20 cellular contexts compared by ENCODE assay signal in genomic region chr2:1609040-1609439, GRCh38.
"Had no signal": no experiment of that assay in that cellular context is flagged by ENCODE, and none has a peak within 500 bp of the region (broad histone marks: within the 10 kb centered on the region; RNA-seq: fewer than 3 reads in every experiment).

No MANE protein-coding gene starts in this region.

- H3K9me3 ChIP-seq: body of pancreas, heart left ventricle, right lobe of liver, tibial nerve had no signal

- DNase-seq: activated CD4-positive, alpha-beta T cell treated with anti-CD3 and anti-CD28 coated beads, Interleukin-2, amount 10 ng/mL, durations not matched to agents 7 days and 5 days; activated CD4-positive, CD25-positive, alpha-beta regulatory T cell treated with anti-CD3 and anti-CD28 coated beads, Interleukin-2, amount 50 U/mL, for 72 hours; activated CD8-positive, alpha-beta memory T cell treated with anti-CD3 and anti-CD28 coated beads, Interleukin-2, amount 10 ng/mL, durations not matched to agents 7 days and 5 days; activated CD8-positive, alpha-beta T cell treated with anti-CD3 and anti-CD28 coated beads for 36 hours; activated naive CD4-positive, alpha-beta T cell treated with anti-CD3 and anti-CD28 coated beads, Interleukin-2, amount 10 ng/mL, durations not matched to agents 7 days and 5 days; activated T-cell treated with anti-CD3 and anti-CD28 coated beads for 4 hours; anterior cingulate cortex; body of pancreas; effector CD4-positive, alpha-beta T cell; islet precursor cell; nucleus accumbens; small intestine; stimulated activated CD4-positive, alpha-beta T cell treated with anti-CD3 and anti-CD28 coated beads, Interleukin-2, amount 100 ng/mL, for 24 hours; stimulated activated naive CD8-positive, alpha-beta T cell treated with anti-CD3 and anti-CD28 coated beads, Interleukin-15, amount 100 ng/mL, for 72 hours had no signal

- H3K27ac ChIP-seq: body of pancreas, right lobe of liver, tibial nerve, VCaP had no signal

- ATAC-seq: activated CD8-positive, alpha-beta memory T cell treated with anti-CD3 and anti-CD28 coated beads, Interleukin-2, amount 10 ng/mL, durations not matched to agents 7 days and 5 days; activated CD8-positive, alpha-beta T cell treated with anti-CD3 and anti-CD28 coated beads for 36 hours; body of pancreas; heart left ventricle; left colon; right lobe of liver; stimulated activated effector memory CD8-positive, alpha-beta T cell treated with anti-CD3 and anti-CD28 coated beads, Interleukin-12 subunit alpha, Interleukin-12 subunit beta, amount 100 ng/mL, for 72 hours; stimulated activated naive CD8-positive, alpha-beta T cell treated with anti-CD3 and anti-CD28 coated beads, Interleukin-15, amount 100 ng/mL, for 72 hours had no signal

- H3K4me3 ChIP-seq: body of pancreas, heart left ventricle, right lobe of liver, tibial nerve had no signal

- H3K36me3 ChIP-seq: heart left ventricle, right lobe of liver, tibial nerve had no signal

- H3K27me3 ChIP-seq: body of pancreas, heart left ventricle, right lobe of liver, tibial nerve had no signal

- H3K4me1 ChIP-seq: body of pancreas, right lobe of liver had no signal
